In the genomic region with DNA sequence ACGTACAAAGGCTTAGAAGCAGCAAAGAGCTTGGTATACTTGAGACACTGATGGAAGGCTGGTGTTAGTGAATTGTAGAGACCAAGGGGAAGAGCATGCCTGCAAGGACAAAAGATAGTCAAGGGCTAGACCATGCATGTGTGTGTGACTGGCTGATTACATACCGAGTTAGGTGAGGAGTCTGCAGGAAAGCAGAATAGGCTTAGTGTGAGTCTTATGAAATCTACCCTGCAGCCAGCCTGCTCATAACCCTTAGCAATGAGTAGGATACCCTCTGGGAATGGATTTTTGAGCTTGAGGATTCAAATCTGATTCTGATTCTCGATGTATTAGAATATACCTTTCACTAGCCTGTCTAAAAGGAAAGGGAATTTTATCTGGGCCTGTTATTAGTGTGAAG, we compare ENCODE assay signal across 1 cellular context.
TF ChIP-seq lines count a peak whose summit lies in the region.

No MANE protein-coding gene starts in this region.

TF ChIP-seq in HCT116, 20 proteins besides CTCF, POLR2A, EP300 and RAD21 (continued from another document):
- TF ChIP-seq SP1 (IDR thresholded peaks at IDR 0.05; ENCODE audit: low read depth) (no peak), YY1 (IDR thresholded peaks at IDR 0.05; ENCODE audit: extremely low read depth, insufficient replicate concordance, low read depth, low read length) (no peak), EZH2 (IDR thresholded peaks at IDR 0.05) (no peak), CBX3 (IDR thresholded peaks at IDR 0.05; ENCODE audit: low read depth) (no peak), ZFX (IDR thresholded peaks at IDR 0.05) (no peak), ELF1 (IDR thresholded peaks at IDR 0.05; ENCODE audit: borderline replicate concordance, low read depth) (no peak), FOSL1 (IDR thresholded peaks at IDR 0.05; ENCODE audit: low read depth) (no peak), JUND (IDR thresholded peaks at IDR 0.05) (no peak), CEBPB (IDR thresholded peaks at IDR 0.05; ENCODE audit: low read depth) (no peak), SRF (IDR thresholded peaks at IDR 0.05; ENCODE audit: low read depth) (no peak), EGR1 (IDR thresholded peaks at IDR 0.05; ENCODE audit: low read depth) (no peak), EZH2phosphoT487 (IDR thresholded peaks at IDR 0.05; ENCODE audit: borderline replicate concordance) (no peak), ZNF274 (IDR thresholded peaks at IDR 0.05; ENCODE audit: low read depth, low read length) (no peak)
- TF ChIP-seq, protein P1, sequence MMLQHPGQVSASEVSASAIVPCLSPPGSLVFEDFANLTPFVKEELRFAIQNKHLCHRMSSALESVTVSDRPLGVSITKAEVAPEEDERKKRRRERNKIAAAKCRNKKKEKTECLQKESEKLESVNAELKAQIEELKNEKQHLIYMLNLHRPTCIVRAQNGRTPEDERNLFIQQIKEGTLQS (IDR thresholded peaks at IDR 0.05): no peak
